8 cellular contexts compared by ENCODE assay signal in the genomic region with DNA sequence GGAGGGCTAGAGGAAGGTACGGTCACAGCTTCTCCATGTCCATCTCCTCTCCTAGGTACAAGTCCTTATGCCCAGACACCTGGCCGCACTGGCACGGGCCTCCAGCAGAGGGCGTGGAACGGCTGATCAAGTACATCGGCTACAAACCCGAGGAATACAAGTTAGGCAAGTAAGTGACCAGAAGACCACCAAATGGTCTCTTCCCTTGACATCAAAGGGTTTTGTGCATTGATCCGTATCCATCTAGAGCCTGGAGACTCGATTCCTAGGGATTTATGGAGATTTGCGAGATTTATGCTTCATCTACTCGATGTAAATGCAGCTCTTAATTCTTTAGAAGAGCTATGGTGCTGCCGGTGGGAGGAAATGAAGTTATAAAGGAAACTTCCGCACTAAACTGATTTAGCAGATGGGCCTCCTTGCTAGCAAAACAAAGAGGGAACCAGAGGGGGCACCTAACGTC. TPM values are rescaled to one million over a fixed set of nuclear protein-coding genes. Genes with fewer than 3 reads are reported as not detected.
DNase-seq lines count a peak whose midpoint lies in the region; ATAC-seq, FAIRE-seq and TF ChIP-seq lines count a peak whose summit lies in the region.

No MANE protein-coding gene starts in this region.

- H3K27me3 Mint-ChIP-seq in CD4-positive, alpha-beta T cell, result no peaks in the 10 kb centered on the region
- H3K27me3 Mint-ChIP-seq in HFFc6 (ENCODE audit: insufficient read depth), result peaks cover 5% of the 10 kb centered on the region
- no peaks in the 10 kb centered on the region for H3K27me3 Mint-ChIP-seq in activated CD4-positive, alpha-beta T cell treated with anti-CD3 and anti-CD28 coated beads, Interleukin-2, amount 10 ng/mL, durations not matched to agents 24 days and 14 days

- H3K4me3 Mint-ChIP-seq in CD4-positive, alpha-beta T cell, result peak overlapping the region; percentile 9
- H3K4me3 Mint-ChIP-seq in HFFc6, result no peak overlapping the region
- no peak overlapping the region for H3K4me3 Mint-ChIP-seq in activated CD4-positive, alpha-beta T cell treated with anti-CD3 and anti-CD28 coated beads, Interleukin-2, amount 10 ng/mL, durations not matched to agents 24 days and 14 days

- CTCF ChIA-PET in CD4-positive, alpha-beta T cell (lab: Charles Lee), result interaction anchor here (0.6 to 1.4 kb wide), 8 partner anchors 9 to 412 kb away, joined by 3 to 4 read pairs (median 3); partner anchors contain the start of gene UBE3B

- TF ChIP-seq POLR2A in lower leg skin (IDR thresholded peaks at IDR 0.05), result no peak

- H3K27me3 ChIP-seq in CD4-positive, alpha-beta T cell (ENCODE audit: control insufficient read depth, insufficient read depth, low read length), result no peaks in the 10 kb centered on the region

- peaks cover 11% of the 10 kb centered on the region for H3K4me1 Mint-ChIP-seq in CD4-positive, alpha-beta T cell (ENCODE audit: low read depth)
- no peaks in the 10 kb centered on the region for H3K4me1 Mint-ChIP-seq in HFFc6 (ENCODE audit: low read depth)
- H3K4me1 Mint-ChIP-seq in activated CD4-positive, alpha-beta T cell treated with anti-CD3 and anti-CD28 coated beads, Interleukin-2, amount 10 ng/mL, durations not matched to agents 24 days and 14 days, result peaks cover 8% of the 10 kb centered on the region

- H3K4me3 ChIP-seq in choroid plexus epithelial cell (ENCODE audit: low read depth, low read length) (no peak overlapping the region), lower leg skin (ENCODE audit: low read depth, poor library complexity, severe bottlenecking) (no peak overlapping the region)

- no peaks in the 10 kb centered on the region for H3K9me3 Mint-ChIP-seq in CD4-positive, alpha-beta T cell
- H3K9me3 Mint-ChIP-seq in HFFc6, result no peaks in the 10 kb centered on the region
- H3K9me3 Mint-ChIP-seq in activated CD4-positive, alpha-beta T cell treated with anti-CD3 and anti-CD28 coated beads, Interleukin-2, amount 10 ng/mL, durations not matched to agents 24 days and 14 days, result no peaks in the 10 kb centered on the region

- peak overlapping the region; percentile 77 for H3K27ac Mint-ChIP-seq in CD4-positive, alpha-beta T cell
- no peak overlapping the region for H3K27ac Mint-ChIP-seq in HFFc6
- peak overlapping the region; percentile 41 for H3K27ac Mint-ChIP-seq in activated CD4-positive, alpha-beta T cell treated with anti-CD3 and anti-CD28 coated beads, Interleukin-2, amount 10 ng/mL, durations not matched to agents 24 days and 14 days

- H3K36me3 Mint-ChIP-seq in CD4-positive, alpha-beta T cell (ENCODE audit: low read depth), result no peaks in the 10 kb centered on the region
- H3K36me3 Mint-ChIP-seq in HFFc6 (ENCODE audit: low read depth), result no peaks in the 10 kb centered on the region
- no peaks in the 10 kb centered on the region for H3K36me3 Mint-ChIP-seq in activated CD4-positive, alpha-beta T cell treated with anti-CD3 and anti-CD28 coated beads, Interleukin-2, amount 10 ng/mL, durations not matched to agents 24 days and 14 days (ENCODE audit: low read depth)

- ATAC-seq in CD4-positive, alpha-beta T cell (ENCODE audit: poor library complexity), result peak; percentile 77

- TF ChIP-seq CTCF in CD4-positive, alpha-beta T cell (IDR thresholded peaks at IDR 0.05), result peak; percentile 86
- TF ChIP-seq CTCF in HFFc6 (IDR thresholded peaks at IDR 0.05) (peak; percentile 86), choroid plexus epithelial cell (conservative IDR thresholded peaks at IDR 0.05; ENCODE audit: low read depth, low read length) (peak; percentile 96), lower leg skin (IDR thresholded peaks at IDR 0.05) (peak in 1 of 3 donors; percentile 21)

- no peaks in the 10 kb centered on the region for H3K9me3 ChIP-seq in CD4-positive, alpha-beta T cell (ENCODE audit: control insufficient read depth, low read length)

- peak; percentile 54 to 81 (median 68) for DNase-seq in CD4-positive, alpha-beta T cell
- DNase-seq in HFFc6 (peak; percentile 61), NCI-H524 (lab: John Stamatoyannopoulos, UW) (peak; percentile 65 to 81), choroid plexus epithelial cell (ENCODE audit: low read depth) (peak; percentile 93), lower leg skin (ENCODE audit: low spot score in 2 of 2) (peak; percentile 75 to 97), frontal cortex (ENCODE audit: low spot score in 2 of 2) (no peak)
- DNase-seq in activated CD4-positive, alpha-beta T cell treated with anti-CD3 and anti-CD28 coated beads, Interleukin-2, amount 10 ng/mL, durations not matched to agents 24 days and 14 days, result peak; percentile 94
- DNase-seq in stimulated activated CD4-positive, alpha-beta T cell treated with anti-CD3 and anti-CD28 coated beads, TNF-alpha, amount 100 ng/mL, for 24 hours (ENCODE audit: low read depth in 3 of 3), result peak; percentile 48 to 80 (median 62)

- intact Hi-C loops in CD4-positive, alpha-beta T cell (cut with DNase I, micrococcal nuclease), result no loop called here
- intact Hi-C loops in activated CD4-positive, alpha-beta T cell treated with anti-CD3 and anti-CD28 coated beads, Interleukin-2, amount 10 ng/mL, durations not matched to agents 24 days and 14 days (cut with micrococcal nuclease), result loop anchor here (1.0 kb wide), 1 partner anchor 342 kb away; no protein-coding TSS in a partner anchor
- intact Hi-C loops in lower leg skin (cut with DNase I; ENCODE audit: low total_unique reads), result no loop called here

- POLR2A ChIA-PET in CD4-positive, alpha-beta T cell (lab: Charles Lee), result interaction anchor here (1.4 kb wide), 1 partner anchor 44 kb away, joined by 3 read pairs; the partner anchor contains the start of genes KCTD10 and UBE3B

- 24 to 33% methylated on average over 14 of the region's 14 CpGs for WGBS in lower leg skin, 2 donors

- no peak overlapping the region for H3K27ac ChIP-seq in CD4-positive, alpha-beta T cell (ENCODE audit: low read depth, low read length)

- FAIRE-seq in frontal cortex (lab: Jason Lieb, UNC), result no peak

RNA-seq across cellular contexts. Expression of gene KCTD10, which starts 44.2 kb away (rescaled TPM):
- total RNA-seq in CD4-positive, alpha-beta T cell, result 10 to 100 TPM; 24.2 to 26.1 TPM
- 100 to 1,000 TPM; 127 to 145 (median 134) TPM for total RNA-seq in HFFc6 (2021; fragmentation: NEBNext Ultra II Directional; extraction: Animal tissue kit (Norgen Biotek cat#: 25700))
- 47.5 and 48.5 TPM in 2 replicates for total RNA-seq in activated CD4-positive, alpha-beta T cell treated with anti-CD3 and anti-CD28 coated beads, Interleukin-2, amount 10 ng/mL, durations not matched to agents 24 days and 14 days
- total RNA-seq in lower leg skin (10 to 100 TPM; 22.3 to 60.1 (median 44.1) TPM), frontal cortex (42.8 TPM)

RNA-seq across cellular contexts. Expression of gene UBE3B, which starts 44.6 kb away (rescaled TPM):
- 10 to 100 TPM; 17.2 to 19.9 TPM for total RNA-seq in CD4-positive, alpha-beta T cell
- total RNA-seq in HFFc6 (2021; fragmentation: NEBNext Ultra II Directional; extraction: Animal tissue kit (Norgen Biotek cat#: 25700)), result 10 to 100 TPM; 41.3 to 43.6 (median 43.1) TPM
- 28.9 and 32.2 TPM in 2 replicates for total RNA-seq in activated CD4-positive, alpha-beta T cell treated with anti-CD3 and anti-CD28 coated beads, Interleukin-2, amount 10 ng/mL, durations not matched to agents 24 days and 14 days
- total RNA-seq in lower leg skin (10 to 100 TPM; 42.7 to 49.9 (median 46.3) TPM), frontal cortex (15.5 TPM)

Comparison
In these comparisons a context has a peak if more than half of its experiments do, and no peak if none do; other contexts are left out.
1. DNase-seq: peak in CD4-positive, alpha-beta T cell (10 of 10), HFFc6 (single experiment), NCI-H524 (2 of 2), activated CD4-positive, alpha-beta T cell treated with anti-CD3 and anti-CD28 coated beads, Interleukin-2, amount 10 ng/mL, durations not matched to agents 24 days and 14 days (single experiment), choroid plexus epithelial cell (single experiment), lower leg skin (2 of 2) and stimulated activated CD4-positive, alpha-beta T cell treated with anti-CD3 and anti-CD28 coated beads, TNF-alpha, amount 100 ng/mL, for 24 hours (3 of 3); none in frontal cortex (0 of 2).